21 cellular contexts compared by ENCODE assay signal in the genomic region with DNA sequence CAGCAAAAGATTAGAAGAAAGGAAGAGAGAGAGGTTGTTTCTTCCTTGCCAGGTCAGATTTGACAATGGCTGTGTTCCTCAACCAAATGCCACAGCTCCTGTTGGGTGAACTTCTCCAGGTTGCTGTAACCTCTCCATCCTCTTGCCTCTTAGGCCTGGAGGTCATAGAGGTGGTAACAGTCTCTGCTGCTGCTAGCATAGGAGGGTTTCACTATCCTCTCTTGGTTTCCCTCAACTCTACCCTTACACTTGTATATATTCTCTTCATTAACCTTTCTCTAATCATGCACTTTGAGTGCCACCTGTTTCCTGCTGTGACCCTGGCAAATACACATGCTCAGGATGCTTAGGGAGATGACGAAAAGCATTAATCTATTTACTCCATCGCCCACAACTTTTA.
DNase-seq lines count a peak whose midpoint lies in the region; ATAC-seq, FAIRE-seq and TF ChIP-seq lines count a peak whose summit lies in the region.
"Had no signal": no experiment of that assay in that cellular context is flagged by ENCODE, and none has a peak within 500 bp of the region (broad histone marks: within the 10 kb centered on the region; RNA-seq: fewer than 3 reads in every experiment).

No MANE protein-coding gene starts in this region.

- H3K36me3 ChIP-seq in A673 (ENCODE audit: insufficient read depth, low read length, poor library complexity, severe bottlenecking), result no peaks in the 10 kb centered on the region
- H3K36me3 ChIP-seq: SJSA1 had no signal

- H3K9me3 ChIP-seq in A673 (ENCODE audit: low read depth, low read length, poor library complexity, severe bottlenecking), result no peaks in the 10 kb centered on the region
- H3K9me3 ChIP-seq: SJSA1 had no signal

- POLR2A ChIA-PET in A673 (lab: Charles Lee; ENCODE audit: low non-redundant PET), result no interaction called here

- intact Hi-C loops in A673 (cut with micrococcal nuclease; ENCODE audit: unreplicated experiment), result no loop called here

- no peak overlapping the region for H3K4me3 ChIP-seq in A673 (ENCODE audit: low read depth, low read length, poor library complexity, severe bottlenecking)
- H3K4me3 ChIP-seq: SJSA1 had no signal

- H3K4me1 ChIP-seq in A673 (ENCODE audit: insufficient read depth, low read length, poor library complexity, severe bottlenecking), result no peaks in the 10 kb centered on the region
- H3K4me1 ChIP-seq: SJSA1 had no signal

- no TSS peak for BruUV-seq in A673 (replicated peaks; lab: Mats Ljungman, UMichigan)

- H3K27ac ChIP-seq in A673 (ENCODE audit: low read depth, low read length, poor library complexity, severe bottlenecking), result no peak overlapping the region
- H3K27ac ChIP-seq: 22Rv1, C4-2B, SJSA1 had no signal

- peak; percentile 9 for FAIRE-seq in urothelium cell line (lab: Jason Lieb, UNC)
- FAIRE-seq: G401.6 had no signal

- CTCF ChIA-PET in A673 (lab: Charles Lee), result no interaction called here

- DNase-seq in NCI-H510A treated with DMSO at 0.1 percent for 48 hours (lab: John Stamatoyannopoulos, UW), result peak; percentile 46
- no peak for DNase-seq in NCI-H510A (lab: John Stamatoyannopoulos, UW)
- DNase-seq in urothelium cell line (ENCODE audit: low spot score), result no peak
- no peak for DNase-seq in NOMO-1 treated with DMSO at 0.1 percent for 48 hours (lab: John Stamatoyannopoulos, UW; ENCODE audit: unreplicated experiment)
- DNase-seq in A673 (ENCODE audit: low spot score), result no peak
- DNase-seq: CD8-positive, alpha-beta memory T cell; H9; KG1; NCI-H1092; NCI-H1436; NCI-H187 treated with DMSO at 0.1 percent for 48 hours; NCI-H524 treated with DMSO at 0.1 percent for 48 hours; NCI-H82 had no signal

- ATAC-seq in HG02588 (IDR thresholded peaks at IDR 0.05; ENCODE audit: unreplicated experiment) (peak; percentile 65), HG03442 (IDR thresholded peaks at IDR 0.05; ENCODE audit: unreplicated experiment) (peak; percentile 67), GM19452 (IDR thresholded peaks at IDR 0.05; ENCODE audit: unreplicated experiment) (no peak)
- ATAC-seq: Right ventricle myocardium inferior had no signal

- H3K27me3 ChIP-seq in A673 (replicated peaks; ENCODE audit: insufficient read depth, low read depth, low read length, poor library complexity), result no peaks in the 10 kb centered on the region
- H3K27me3 ChIP-seq: SJSA1 had no signal

- no peak for TF ChIP-seq CTCF in A673 (conservative IDR thresholded peaks at IDR 0.05; ENCODE audit: low read depth, low read length)
